In the genomic region with DNA sequence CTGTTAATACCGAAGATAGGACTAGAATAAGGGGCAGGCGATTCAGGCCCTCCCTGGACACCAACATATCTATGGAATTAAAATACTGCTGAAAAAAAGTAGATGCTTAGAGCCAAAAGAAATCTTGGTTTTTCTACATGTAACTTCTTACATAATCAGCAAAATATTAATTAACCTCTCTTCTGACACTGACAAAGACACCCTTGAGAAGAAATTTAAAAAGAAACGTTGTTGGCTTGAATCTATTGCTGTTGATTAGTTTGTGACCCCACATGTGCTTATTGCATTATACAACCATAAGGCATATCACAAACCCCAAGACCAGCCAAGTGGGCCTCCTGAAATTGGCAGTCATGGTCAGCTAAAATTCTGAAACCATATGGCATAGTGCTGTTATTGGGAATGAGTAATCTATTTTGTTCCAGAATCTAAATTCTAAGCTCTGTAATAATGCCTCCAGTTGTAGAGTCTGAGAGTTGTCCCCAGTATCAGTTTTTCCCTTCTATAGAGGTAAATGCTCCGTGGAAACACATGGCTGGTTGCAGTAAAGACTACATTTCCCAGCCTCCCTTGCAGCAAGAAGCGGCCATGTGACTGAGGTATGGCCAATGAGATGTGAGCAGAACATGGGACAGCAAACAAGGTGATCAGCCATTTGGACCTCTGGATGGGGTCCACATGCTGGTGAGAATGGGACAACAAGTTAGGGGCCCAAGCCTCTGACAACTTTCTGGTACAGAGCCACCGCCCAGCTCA, we compare ENCODE assay signal across 8 cellular contexts. TPM values are rescaled to one million over a fixed set of nuclear protein-coding genes. Genes with fewer than 3 reads are reported as not detected.
DNase-seq lines count a peak whose midpoint lies in the region; ATAC-seq, FAIRE-seq and TF ChIP-seq lines count a peak whose summit lies in the region.

No MANE protein-coding gene starts in this region.

- POLR2A ChIA-PET in A549 (lab: Yijun Ruan, JAX), result no interaction called here
- POLR2A ChIA-PET in Panc1 (lab: Charles Lee), result interaction anchor here (0.6 kb wide), 1 partner anchor 421 kb away, joined by 3 read pairs; no protein-coding TSS in a partner anchor

- TF ChIP-seq POLR2A in A549 (IDR thresholded peaks at IDR 0.05; ENCODE audit: low read length), result no peak

- DNase-seq in A549 (ENCODE audit: low read depth in 1 of 2, low spot score in 1 of 2) (peak; percentile 49 to 75), GM23248 (peak; percentile 63), Panc1 (ENCODE audit: low read depth, low spot score) (no peak), neural crest cell (ENCODE audit: low read depth, low spot score) (peak; percentile 17), omental fat pad (ENCODE audit: low spot score) (no peak)
- peak; percentile 19 for DNase-seq in central memory CD4-positive, alpha-beta T cell
- no peak for DNase-seq in stimulated activated naive CD4-positive, alpha-beta T cell treated with Interleukin-2 at 50 U/mL for 16 hours (lab: John Stamatoyannopoulos, UW)

- H3K79me2 ChIP-seq in GM23248 (ENCODE audit: insufficient read depth), result no peaks in the 10 kb centered on the region

- H3K27me3 Mint-ChIP-seq in neural crest cell (ENCODE audit: low read depth), result peaks cover 8% of the 10 kb centered on the region

- no peaks in the 10 kb centered on the region for H4K20me1 ChIP-seq in GM23248 (ENCODE audit: insufficient read depth)

- in situ Hi-C loops in GM23248 (cut with MboI) (no loop called here), Panc1 (cut with HindIII; ENCODE audit: low pct_unique_long_range_greater_than_20kb, low sequenced_read_pairs) (no loop called here)

- TF ChIP-seq CTCF in A549 (IDR thresholded peaks at IDR 0.05) (no peak), Panc1 (IDR thresholded peaks at IDR 0.05) (no peak), neural crest cell (conservative IDR thresholded peaks at IDR 0.05) (no peak), omental fat pad (IDR thresholded peaks at IDR 0.05) (no peak)

- H3K36me3 Mint-ChIP-seq in neural crest cell (ENCODE audit: low read depth), result no peaks in the 10 kb centered on the region

- H3K27me3 ChIP-seq in GM23248 (replicated peaks; ENCODE audit: insufficient read depth) (no peaks in the 10 kb centered on the region), Panc1 (ENCODE audit: control insufficient read depth, insufficient read depth, low read length) (no peaks in the 10 kb centered on the region)

- no peaks in the 10 kb centered on the region for H3K9me2 ChIP-seq in GM23248 (ENCODE audit: insufficient read depth)

- H2AFZ ChIP-seq in GM23248, result no peak overlapping the region; the same call in 1 of the 2 replicates

- peak; percentile 67 to 82; a peak in 4 of 6 replicates for ATAC-seq in A549
- peak; percentile 65; the same call in 1 of the 2 replicates for ATAC-seq in Panc1
- ATAC-seq in GM18517 (IDR thresholded peaks at IDR 0.05; ENCODE audit: unreplicated experiment), result no peak
- ATAC-seq in omental fat pad (ENCODE audit: low FRiP score), result no peak

- H3K4me3 ChIP-seq in A549 (no peak overlapping the region), GM23248 (no peak overlapping the region), Panc1 (ENCODE audit: low read depth in 2 of 2, low read length in 2 of 2) (no peak overlapping the region)

- H3K9me3 ChIP-seq in A549, result no peaks in the 10 kb centered on the region
- no peaks in the 10 kb centered on the region for H3K9me3 ChIP-seq in GM23248 (ENCODE audit: low read depth)
- no peaks in the 10 kb centered on the region for H3K9me3 ChIP-seq in Panc1 (ENCODE audit: control insufficient read depth, insufficient read depth, low read depth, low read length)

- H3K4me3 Mint-ChIP-seq in neural crest cell, result no peak overlapping the region

- H3K4me2 ChIP-seq in A549 (no peak overlapping the region), GM23248 (ENCODE audit: unreplicated experiment) (no peak overlapping the region)

- no peak for TF ChIP-seq EP300 in A549 (IDR thresholded peaks at IDR 0.05)

- H3K4me1 ChIP-seq in A549 (peaks cover 25% of the 10 kb centered on the region), GM23248 (ENCODE audit: insufficient read depth) (no peaks in the 10 kb centered on the region), Panc1 (ENCODE audit: control insufficient read depth, insufficient read depth, low read length) (no peaks in the 10 kb centered on the region)

- no peak for TF ChIP-seq RAD21 in A549 (conservative IDR thresholded peaks at IDR 0.05 in 1 of 2, IDR thresholded peaks at IDR 0.05 in 1 of 2)

- intact Hi-C loops in Panc1 (cut with micrococcal nuclease; ENCODE audit: unreplicated experiment), result loop anchor here (10.0 kb wide), 1 partner anchor 173 kb away; no protein-coding TSS in a partner anchor

- H3K27ac ChIP-seq in A549 (peak overlapping the region in 1 of 2 experiments; percentile 1; a peak in 2 of 6 replicates), GM23248 (no peak overlapping the region), Panc1 (ENCODE audit: low read length) (no peak overlapping the region)

- no peak overlapping the region for H3K9ac ChIP-seq in GM23248

- no TSS peak for BruUV-seq in Panc1 (replicated peaks; lab: Mats Ljungman, UMichigan)

- WGBS in A549 (ENCODE audit: missing lambda C conversion rate), result 62% methylated on average over 6 of the region's 6 CpGs
- 74 to 75% methylated on average over 6 of the region's 6 CpGs for WGBS in GM23248 (ENCODE audit: low coverage in 1 of 2, low lambda C conversion rate in 2 of 2, missing lambda C conversion rate in 2 of 2), 2 experiments

- CTCF ChIA-PET in A549 (lab: Yijun Ruan, JAX), result interaction anchor here (0.6 to 16.2 kb wide), 10 partner anchors 10 to 489 kb away, joined by 3 to 322 read pairs (median 4); a partner anchor contains a TSS
- CTCF ChIA-PET in Panc1 (lab: Charles Lee), result no interaction called here

- H3K36me3 ChIP-seq in GM23248 (ENCODE audit: low read depth) (no peaks in the 10 kb centered on the region), Panc1 (ENCODE audit: control insufficient read depth, insufficient read depth, low read length) (no peaks in the 10 kb centered on the region)

- no peaks in the 10 kb centered on the region for H3K4me1 Mint-ChIP-seq in neural crest cell

- H3K27ac Mint-ChIP-seq in neural crest cell (ENCODE audit: unreplicated experiment), result no peak overlapping the region

- peaks cover 2% of the 10 kb centered on the region for H3K9me3 Mint-ChIP-seq in neural crest cell

- peaks cover 3% of the 10 kb centered on the region; the same call in 1 of the 2 replicates for H3F3A ChIP-seq in GM23248 (ENCODE audit: insufficient read depth)

- no peak for FAIRE-seq in A549 (lab: Jason Lieb, UNC)

TF ChIP-seq in A549, 52 proteins besides CTCF, POLR2A, EP300 and RAD21:
- TF ChIP-seq, protein P1, sequence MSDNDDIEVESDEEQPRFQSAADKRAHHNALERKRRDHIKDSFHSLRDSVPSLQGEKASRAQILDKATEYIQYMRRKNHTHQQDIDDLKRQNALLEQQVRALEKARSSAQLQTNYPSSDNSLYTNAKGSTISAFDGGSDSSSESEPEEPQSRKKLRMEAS (IDR thresholded peaks at IDR 0.05), result peak; percentile 22; the same call in 1 of the 2 replicates
- no peak for TF ChIP-seq ZFP36 (IDR thresholded peaks at IDR 0.05; ENCODE audit: borderline replicate concordance, partially characterized antibody)
- TF ChIP-seq, protein P2, sequence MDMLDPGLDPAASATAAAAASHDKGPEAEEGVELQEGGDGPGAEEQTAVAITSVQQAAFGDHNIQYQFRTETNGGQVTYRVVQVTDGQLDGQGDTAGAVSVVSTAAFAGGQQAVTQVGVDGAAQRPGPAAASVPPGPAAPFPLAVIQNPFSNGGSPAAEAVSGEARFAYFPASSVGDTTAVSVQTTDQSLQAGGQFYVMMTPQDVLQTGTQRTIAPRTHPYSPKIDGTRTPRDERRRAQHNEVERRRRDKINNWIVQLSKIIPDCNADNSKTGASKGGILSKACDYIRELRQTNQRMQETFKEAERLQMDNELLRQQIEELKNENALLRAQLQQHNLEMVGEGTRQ (IDR thresholded peaks at IDR 0.05), result peak; percentile 91
- no peak for TF ChIP-seq HEYL (CRISPR knock-in tag; IDR thresholded peaks at IDR 0.05)
- TF ChIP-seq MAFK (IDR thresholded peaks at IDR 0.05; ENCODE audit: partially characterized antibody), result peak; percentile 62
- TF ChIP-seq HDAC2 (IDR thresholded peaks at IDR 0.05), result no peak
- no peak for TF ChIP-seq EHF (CRISPR knock-in tag; IDR thresholded peaks at IDR 0.05)

RNA-seq across cellular contexts. Expression of a gene that starts 42.4 kb away (rescaled TPM):
- polyA plus RNA-seq in A549 (2011; rRNA removed), result 21.8 and 23.2 TPM in 2 replicates
- 17.7 and 21.9 TPM in 2 replicates for polyA plus RNA-seq in A549 (2012; cell fraction: cytosol; rRNA removed)
- polyA plus RNA-seq in A549 (2012; cell fraction: nucleus; rRNA removed), result 22.1 and 27.5 TPM in 2 replicates
- 24.3 to 26.7 TPM (median 25.6 TPM) in 3 replicates for polyA plus RNA-seq in A549 (2017; fragmentation: RNase III; extraction: RNeasy Plus Mini Kit Qiagen cat#74134 plus additional on column Dnase treatment)
- polyA minus RNA-seq in A549 (2011; rRNA and poly(A)+ RNA removed), result 15.7 and 16.0 TPM in 2 replicates
- 22.8 and 27.9 TPM in 2 replicates for total RNA-seq in GM23248 (2014; rRNA removed; shearing (Covaris generic))
- 18.8 and 18.9 TPM in 2 replicates for polyA plus RNA-seq in GM23248 (2016; fragmentation: Nextera tagmentation; extraction: Ambion mirVana)
- 42.2 TPM for total RNA-seq in Panc1 (2021; ENCODE audit: unreplicated experiment)
- 27.3 TPM for polyA plus RNA-seq in Panc1 (2012; ENCODE audit: insufficient read length)
- total RNA-seq in neural crest cell, result 43.3 and 43.8 TPM in 2 replicates
- 100 to 1,000 TPM in 1 of 4 donors, 10 to 100 TPM in 3; 22.2 to 107 (median 42.7) TPM for total RNA-seq in omental fat pad

Comparison
In these comparisons a context has a peak if more than half of its experiments do, and no peak if none do; other contexts are left out.
1. ATAC-seq: peak in A549 (2 of 2) and Panc1 (single experiment); none in GM18517 (single experiment) and omental fat pad (single experiment).
2. DNase-seq: peak in A549 (2 of 2), GM23248 (single experiment), central memory CD4-positive, alpha-beta T cell (single experiment) and neural crest cell (single experiment); none in Panc1 (single experiment), stimulated activated naive CD4-positive, alpha-beta T cell treated with Interleukin-2 at 50 U/mL for 16 hours (single experiment) and omental fat pad (single experiment).